24 cellular contexts compared by ENCODE assay signal in genomic region chr9:5111696-5112095, GRCh38.
DNase-seq lines count a peak whose midpoint lies in the region; ATAC-seq and TF ChIP-seq lines count a peak whose summit lies in the region.
"Had no signal": no experiment of that assay in that cellular context is flagged by ENCODE, and none has a peak within 500 bp of the region (broad histone marks: within the 10 kb centered on the region; RNA-seq: fewer than 3 reads in every experiment).

No MANE protein-coding gene starts in this region.

- no peak for TF ChIP-seq CTCF in right atrium auricular region (IDR thresholded peaks at IDR 0.05)
- no peak for TF ChIP-seq CTCF in upper lobe of right lung (IDR thresholded peaks at IDR 0.05)
- TF ChIP-seq CTCF in mammary epithelial cell (conservative IDR thresholded peaks at IDR 0.05 in 1 of 2, IDR thresholded peaks at IDR 0.05 in 1 of 2; ENCODE audit: extremely low read depth in 1 of 2, insufficient read depth in 1 of 2, low read depth in 1 of 2, low read length in 2 of 2), result no peak

- ATAC-seq in left cardiac atrium (no peak), upper lobe of right lung (peak; percentile 17), GM21367 (IDR thresholded peaks at IDR 0.05; ENCODE audit: unreplicated experiment) (no peak)
- ATAC-seq: GM23338 had no signal

- intact Hi-C loops in left cardiac atrium (cut with DNase I) (no loop called here), upper lobe of right lung (cut with DNase I) (no loop called here), mammary epithelial cell (cut with micrococcal nuclease) (no loop called here)

- DNase-seq in left cardiac atrium, result peak; percentile 12
- no peak for DNase-seq in right atrium auricular region (ENCODE audit: low spot score)
- peak; percentile 20 for DNase-seq in H7
- no peak for DNase-seq in neuronal stem cell (ENCODE audit: low spot score)
- peak; percentile 57 for DNase-seq in upper lobe of right lung
- DNase-seq in mammary epithelial cell, result no peak
- DNase-seq in NK-92 treated with Interleukin-12 subunit alpha and Interleukin-12 subunit beta, amount 100 ng/mL, for 24 hours (lab: John Stamatoyannopoulos, UW), result no peak
- DNase-seq: 8988T, ACHN, Calu3, DMS79 treated with DMSO at 0.1 percent for 48 hours, GF-D8, HFFc6, IMR-90, MM.1S, NCI-H2029 treated with DMSO at 0.1 percent for 48 hours, NCI-H526 treated with DMSO at 0.1 percent for 48 hours, OCI-M1, SJCRH30 had no signal

- no peak overlapping the region for H2AK5ac ChIP-seq in neuronal stem cell (ENCODE audit: low read depth, low read length)

- dilution Hi-C loops in mammary epithelial cell (cut with HindIII; ENCODE audit: low sequenced_read_pairs), result no loop called here

- H3K14ac ChIP-seq in neuronal stem cell (ENCODE audit: low read length), result peak overlapping the region; percentile 6

- H3K4me1 ChIP-seq in right atrium auricular region, result no peaks in the 10 kb centered on the region
- no peaks in the 10 kb centered on the region for H3K4me1 ChIP-seq in neuronal stem cell (ENCODE audit: control insufficient read depth in 2 of 2, insufficient read depth in 1 of 2, low read depth in 1 of 2, low read length in 2 of 2)
- no peaks in the 10 kb centered on the region for H3K4me1 ChIP-seq in upper lobe of right lung
- no peaks in the 10 kb centered on the region for H3K4me1 ChIP-seq in mammary epithelial cell (ENCODE audit: insufficient read depth, low read length)
- H3K4me1 ChIP-seq: HAP-1, Peyer's patch, SJCRH30 had no signal

- H3K18ac ChIP-seq in neuronal stem cell (ENCODE audit: low read length), result peak overlapping the region; percentile 80

- H3K4me2 ChIP-seq in neuronal stem cell (ENCODE audit: insufficient read depth, low read length, poor library complexity, severe bottlenecking), result no peak overlapping the region
- no peak overlapping the region for H3K4me2 ChIP-seq in mammary epithelial cell (ENCODE audit: insufficient read depth, low read depth, low read length)
- H3K4me2 ChIP-seq: GM23338, KMS-11 had no signal

- no CpG with 5 or more reads among the region's 28 CpGs for WGBS in neuronal stem cell (ENCODE audit: extremely low coverage in 2 of 2, insufficient read length in 2 of 2, insufficient replicate concordance in 1 of 2), 2 donors
- WGBS in mammary epithelial cell (ENCODE audit: low coverage, missing lambda C conversion rate), result 96% methylated on average over 8 of the region's 28 CpGs

- no TSS peak for BruUV-seq in mammary epithelial cell (replicated peaks; lab: Mats Ljungman, UMichigan)

- no peak overlapping the region for H2BK12ac ChIP-seq in neuronal stem cell (ENCODE audit: low read length)

- H3K4ac ChIP-seq in neuronal stem cell (ENCODE audit: low read length), result no peak overlapping the region

- H2BK5ac ChIP-seq in neuronal stem cell (ENCODE audit: low read length), result no peak overlapping the region

- no peak overlapping the region for H2AFZ ChIP-seq in neuronal stem cell (ENCODE audit: low read length)
- H2AFZ ChIP-seq in mammary epithelial cell (ENCODE audit: low read depth, low read length), result no peak overlapping the region
- H2AFZ ChIP-seq: GM23338 had no signal

- CTCF ChIA-PET in mammary epithelial cell (lab: Charles Lee; ENCODE audit: low non-redundant PET), result no interaction called here

- H4K91ac ChIP-seq in neuronal stem cell (ENCODE audit: low read depth, low read length, poor library complexity), result no peak overlapping the region

- no peaks in the 10 kb centered on the region for H4K20me1 ChIP-seq in mammary epithelial cell (ENCODE audit: insufficient read depth, low read length)

- H3K79me1 ChIP-seq in neuronal stem cell (ENCODE audit: low read depth, low read length), result peaks cover 2% of the 10 kb centered on the region

- H3K27me3 ChIP-seq in right atrium auricular region, result no peaks in the 10 kb centered on the region
- H3K27me3 ChIP-seq in H7 (ENCODE audit: control insufficient read depth, insufficient read depth, low read length), result no peaks in the 10 kb centered on the region
- no peaks in the 10 kb centered on the region for H3K27me3 ChIP-seq in neuronal stem cell (ENCODE audit: control insufficient read depth in 3 of 3, insufficient read depth in 3 of 3, low read depth in 1 of 3, low read length in 3 of 3)
- no peaks in the 10 kb centered on the region for H3K27me3 ChIP-seq in upper lobe of right lung
- H3K27me3 ChIP-seq in mammary epithelial cell (ENCODE audit: insufficient read depth, low read length), result no peaks in the 10 kb centered on the region
- H3K27me3 ChIP-seq: Peyer's patch, SJCRH30 had no signal

- no peak overlapping the region for H2BK15ac ChIP-seq in neuronal stem cell (ENCODE audit: low read length)

- H3K9ac ChIP-seq in neuronal stem cell (ENCODE audit: low read depth, low read length, poor library complexity), result no peak overlapping the region
- no peak overlapping the region for H3K9ac ChIP-seq in mammary epithelial cell (ENCODE audit: insufficient read depth, low read length)
- H3K9ac ChIP-seq: KMS-11 had no signal

- no peak overlapping the region for H3K27ac ChIP-seq in right atrium auricular region
- no peak overlapping the region for H3K27ac ChIP-seq in neuronal stem cell (replicated peaks; ENCODE audit: low read length)
- no peak overlapping the region for H3K27ac ChIP-seq in upper lobe of right lung
- H3K27ac ChIP-seq in mammary epithelial cell (ENCODE audit: insufficient read depth, low read depth, low read length), result no peak overlapping the region
- H3K27ac ChIP-seq: KMS-11, Peyer's patch, SJCRH30 had no signal

- no peaks in the 10 kb centered on the region for H3K79me2 ChIP-seq in mammary epithelial cell (ENCODE audit: insufficient read depth, low read length)

- no peak overlapping the region for H4K8ac ChIP-seq in neuronal stem cell (ENCODE audit: low read depth, low read length)

- in situ Hi-C loops in mammary epithelial cell (cut with MboI; ENCODE audit: low sequenced_read_pairs in 2 of 2), result no loop called here

- peak overlapping the region; percentile 43 for H3K23ac ChIP-seq in neuronal stem cell (ENCODE audit: low read depth, low read length, poor library complexity)

- H3K4me3 ChIP-seq in right atrium auricular region (no peak overlapping the region), H7 (ENCODE audit: insufficient read depth, low read depth, low read length) (no peak overlapping the region), neuronal stem cell (ENCODE audit: low read length in 2 of 2) (peak overlapping the region in 1 of 2 donors; percentile 14), upper lobe of right lung (no peak overlapping the region), mammary epithelial cell (replicated peaks in 1 of 3; ENCODE audit: insufficient read depth in 1 of 3, low read depth in 2 of 3, low read length in 3 of 3) (no peak overlapping the region)
- H3K4me3 ChIP-seq: GM23338, HAP-1, Peyer's patch, SJCRH30 had no signal

- no peaks in the 10 kb centered on the region for H3K9me3 ChIP-seq in right atrium auricular region
- peaks cover 0 to 4% of the 10 kb centered on the region in 2 donors for H3K9me3 ChIP-seq in neuronal stem cell (replicated peaks in 1 of 2; ENCODE audit: control insufficient read depth in 2 of 2, insufficient read depth in 1 of 2, low read depth in 1 of 2, low read length in 2 of 2)
- no peaks in the 10 kb centered on the region for H3K9me3 ChIP-seq in upper lobe of right lung
- no peaks in the 10 kb centered on the region for H3K9me3 ChIP-seq in mammary epithelial cell (replicated peaks; ENCODE audit: insufficient read depth, low read length)
- H3K9me3 ChIP-seq: HAP-1, Peyer's patch, SJCRH30 had no signal

- H3K36me3 ChIP-seq in right atrium auricular region, result peaks cover 16% of the 10 kb centered on the region
- H3K36me3 ChIP-seq in H7 (replicated peaks; ENCODE audit: control insufficient read depth, insufficient read depth, low read length), result no peaks in the 10 kb centered on the region
- H3K36me3 ChIP-seq in neuronal stem cell (replicated peaks in 1 of 2; ENCODE audit: control insufficient read depth in 2 of 2, insufficient read depth in 2 of 2, low read length in 2 of 2), result peaks cover 0 to 12% of the 10 kb centered on the region in 2 donors
- peaks cover 12% of the 10 kb centered on the region for H3K36me3 ChIP-seq in upper lobe of right lung
- no peaks in the 10 kb centered on the region for H3K36me3 ChIP-seq in mammary epithelial cell (ENCODE audit: insufficient read depth, low read length)
- H3K36me3 ChIP-seq: HAP-1, SJCRH30 had no signal

- H2BK120ac ChIP-seq in neuronal stem cell (ENCODE audit: low read depth, low read length), result peak overlapping the region; percentile 18

Comparison
In these comparisons a context has a peak if more than half of its experiments do, and no peak if none do; other contexts are left out.
1. DNase-seq: peak in left cardiac atrium (single experiment), H7 (single experiment) and upper lobe of right lung (single experiment); none in right atrium auricular region (single experiment), neuronal stem cell (single experiment), mammary epithelial cell (single experiment) and NK-92 treated with Interleukin-12 subunit alpha and Interleukin-12 subunit beta, amount 100 ng/mL, for 24 hours (single experiment).